Comparison of ENCODE assay signal across 15 cellular contexts in genomic region chr10:117425908-117426566, GRCh38. TPM values are rescaled to one million over a fixed set of nuclear protein-coding genes. Genes with fewer than 3 reads are reported as not detected.
A peak's percentile ranks its signal among the peaks of the same experiment; 100 is the strongest.
DNase-seq lines count a peak whose midpoint lies in the region; ATAC-seq and TF ChIP-seq lines count a peak whose summit lies in the region.
"Had no signal": no experiment of that assay in that cellular context is flagged by ENCODE, and none has a peak within 500 bp of the region (broad histone marks: within the 10 kb centered on the region; RNA-seq: fewer than 3 reads in every experiment).

No MANE protein-coding gene starts in this region.

- intact Hi-C loops in adrenal gland (cut with DNase I), result no loop called here

- peaks cover 7% of the 10 kb centered on the region for H3K4me1 Mint-ChIP-seq in nephron
- H3K4me1 Mint-ChIP-seq: CD4-positive, CD25-positive, alpha-beta regulatory T cell had no signal

- peak; percentile 81 for ATAC-seq in GM19025 (IDR thresholded peaks at IDR 0.05; ENCODE audit: low read depth, unreplicated experiment)
- peak; percentile 82 for ATAC-seq in GM21786 (IDR thresholded peaks at IDR 0.05; ENCODE audit: unreplicated experiment)
- ATAC-seq in HG03342 (IDR thresholded peaks at IDR 0.05; ENCODE audit: unreplicated experiment), result peak; percentile 78

- H3K9me3 ChIP-seq in adrenal gland (replicated peaks in 1 of 3) (no peaks in the 10 kb centered on the region), Peyer's patch (peaks cover 0 to 2% (median 0%) of the 10 kb centered on the region in 4 donors)

- peaks cover 3% of the 10 kb centered on the region for H3K9me3 Mint-ChIP-seq in nephron

- H3K27me3 Mint-ChIP-seq in nephron (ENCODE audit: low read depth), result peaks cover 4% of the 10 kb centered on the region

- peaks cover 4% of the 10 kb centered on the region for H3K36me3 Mint-ChIP-seq in nephron (ENCODE audit: low read depth)
- H3K36me3 Mint-ChIP-seq: CD4-positive, CD25-positive, alpha-beta regulatory T cell had no signal

- peak overlapping the region; percentile 81 to 89 (median 86) for H3K27ac Mint-ChIP-seq in nephron
- H3K27ac Mint-ChIP-seq: CD4-positive, CD25-positive, alpha-beta regulatory T cell had no signal

- no peak overlapping the region for H3K27ac ChIP-seq in adrenal gland
- H3K27ac ChIP-seq in Peyer's patch, result no peak overlapping the region

- no peaks in the 10 kb centered on the region for H3K27me3 ChIP-seq in adrenal gland
- H3K27me3 ChIP-seq in Peyer's patch, result no peaks in the 10 kb centered on the region

- TF ChIP-seq CTCF in nephron (IDR thresholded peaks at IDR 0.05; ENCODE audit: unreplicated experiment in 3 of 3) (no peak), adrenal gland (IDR thresholded peaks at IDR 0.05) (no peak), Peyer's patch (IDR thresholded peaks at IDR 0.05) (no peak)

- no peak for DNase-seq in adrenal gland
- DNase-seq in AG08396 (ENCODE audit: low spot score), result no peak
- DNase-seq in Peyer's patch, result no peak
- DNase-seq: amniotic stem cell; CD4-positive, CD25-positive, alpha-beta regulatory T cell; foreskin fibroblast; GOT3; MV-4-11; NCI-H226; RPMI8226; stimulated activated CD4-positive, alpha-beta T cell treated with anti-CD3 and anti-CD28 coated beads, Interleukin-4, amount 100 ng/mL, for 4 hours had no signal

- H3K4me1 ChIP-seq in adrenal gland (replicated peaks in 1 of 2), result no peaks in the 10 kb centered on the region
- no peaks in the 10 kb centered on the region for H3K4me1 ChIP-seq in Peyer's patch

- H3K4me3 ChIP-seq in adrenal gland (no peak overlapping the region), Peyer's patch (no peak overlapping the region)

- H3K4me3 Mint-ChIP-seq in nephron, result no peak overlapping the region
- H3K4me3 Mint-ChIP-seq: CD4-positive, CD25-positive, alpha-beta regulatory T cell had no signal

- TF ChIP-seq POLR2A in adrenal gland (IDR thresholded peaks at IDR 0.05) (no peak), Peyer's patch (IDR thresholded peaks at IDR 0.05) (no peak)

- WGBS in adrenal gland, 4 donors, result 82 to 85% (median 83%) methylated on average over 5 of the region's 5 CpGs

- H3K36me3 ChIP-seq in adrenal gland (replicated peaks in 1 of 2), result no peaks in the 10 kb centered on the region
- no peaks in the 10 kb centered on the region for H3K36me3 ChIP-seq in Peyer's patch

RNA-seq across cellular contexts. Expression of gene PDZD8, which starts 50.8 kb away (rescaled TPM):
- 10 to 100 TPM; 22.3 to 45.7 (median 26.1) TPM for total RNA-seq in adrenal gland
- polyA plus RNA-seq in adrenal gland, result 10 to 100 TPM in 1 of 3 donors, 1 to 10 TPM in 2; 1.7 to 30.5 (median 3.0) TPM
- 10 to 100 TPM; 50.3 to 91.4 (median 72.0) TPM for total RNA-seq in Peyer's patch
